Comparison of ENCODE assay signal across 8 cellular contexts in genomic region chr17:17590883-17591407, GRCh38. TPM values are rescaled to one million over a fixed set of nuclear protein-coding genes. Genes with fewer than 3 reads are reported as not detected.
DNase-seq lines count a peak whose midpoint lies in the region; ATAC-seq and TF ChIP-seq lines count a peak whose summit lies in the region.

No MANE protein-coding gene starts in this region.

- TF ChIP-seq CTCF in AG09309 (IDR thresholded peaks at IDR 0.05; ENCODE audit: control insufficient read depth, insufficient read depth, low read depth, low read length, missing control alignments) = no peak
- TF ChIP-seq CTCF in HFF-Myc (IDR thresholded peaks at IDR 0.05; ENCODE audit: low read depth, low read length, missing control alignments) = no peak
- no peak for TF ChIP-seq CTCF in vagina (IDR thresholded peaks at IDR 0.05)

- H3K27me3 ChIP-seq in vagina = no peaks in the 10 kb centered on the region

- TF ChIP-seq POLR2A in vagina (IDR thresholded peaks at IDR 0.05) = no peak

- peak overlapping the region; percentile 81 for H3K4me3 ChIP-seq in AG09309 (ENCODE audit: control insufficient read depth, low read depth, low read length)
- H3K4me3 ChIP-seq in HFF-Myc (replicated peaks; ENCODE audit: low read depth, low read length) = peak overlapping the region; percentile 56
- peak overlapping the region; percentile 87 to 92 for H3K4me3 ChIP-seq in vagina

- no peak for ATAC-seq in GM18502 (IDR thresholded peaks at IDR 0.05; ENCODE audit: poor library complexity, unreplicated experiment)

- DNase-seq in AG09309 (ENCODE audit: low read depth) (no peak), HFF-Myc (ENCODE audit: extremely low read depth, low read depth) (peak; percentile 29), medulla oblongata (ENCODE audit: extremely low spot score) (peak; percentile 5), vagina (ENCODE audit: extremely low spot score in 2 of 2) (peak in 1 of 2 donors; percentile 88), DMS153 treated with DMSO at 0.1 percent for 48 hours (lab: John Stamatoyannopoulos, UW; ENCODE audit: unreplicated experiment) (no peak), NK-92 (lab: John Stamatoyannopoulos, UW; ENCODE audit: unreplicated experiment) (no peak)

- H3K4me1 ChIP-seq in vagina = peaks cover 51% of the 10 kb centered on the region

- H3K36me3 ChIP-seq in vagina = no peaks in the 10 kb centered on the region

- H3K9me3 ChIP-seq in vagina = no peaks in the 10 kb centered on the region

- intact Hi-C loops in vagina (cut with DNase I) = no loop called here

- H3K27ac ChIP-seq in angular gyrus (ENCODE audit: low read depth, low read length) = peak overlapping the region; percentile 83
- peak overlapping the region; percentile 83 for H3K27ac ChIP-seq in vagina

RNA-seq across cellular contexts. Expression of gene PEMT, which starts 0.6 kb away (rescaled TPM):
- 37.3 TPM for total RNA-seq in vagina

Comparison
In these comparisons a context has a peak if more than half of its experiments do, and no peak if none do; other contexts are left out.
1. DNase-seq: peak in HFF-Myc (single experiment) and medulla oblongata (single experiment); none in AG09309 (single experiment), DMS153 treated with DMSO at 0.1 percent for 48 hours (single experiment) and NK-92 (single experiment).
2. Peak in every context shown above with its lines, with median percentiles within 50 percentile points of each other: H3K4me3 ChIP-seq.